ENCODE assay signal across 30 cellular contexts in the genomic region with DNA sequence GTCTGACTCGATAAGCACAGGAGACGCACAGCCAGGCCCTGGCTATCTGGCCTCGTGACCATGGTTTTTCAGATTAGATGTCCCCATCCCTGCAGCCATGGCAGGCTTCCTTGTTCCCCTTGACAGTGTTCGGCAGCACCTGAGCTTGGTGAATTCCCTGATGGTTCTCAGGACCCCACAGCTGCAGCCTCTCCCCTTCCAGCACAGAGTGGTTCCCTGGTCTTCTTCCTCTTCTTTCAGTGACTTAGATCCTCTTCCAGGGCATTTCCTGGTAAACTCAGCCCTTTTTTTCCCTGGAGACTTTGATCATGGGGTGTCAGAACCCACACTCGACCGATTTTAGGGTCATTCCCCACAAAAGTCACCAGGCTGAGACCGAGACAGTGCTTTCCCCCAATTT. TPM values are rescaled to one million over a fixed set of nuclear protein-coding genes. Genes with fewer than 3 reads are reported as not detected.
"Had no signal": no experiment of that assay in that cellular context is flagged by ENCODE, and none has a peak within 500 bp of the region (broad histone marks: within the 10 kb centered on the region; RNA-seq: fewer than 3 reads in every experiment).

No MANE protein-coding gene starts in this region.

- DNase-seq: cortex of kidney; dorsolateral prefrontal cortex; effector memory CD4-positive, alpha-beta T cell; islet precursor cell; left lung; lower lobe of right lung; natural killer cell; occipital lobe; spleen; stimulated activated CD4-positive, alpha-beta T cell treated with anti-CD3 and anti-CD28 coated beads, Interleukin-15, amount 100 ng/mL, for 24 hours; stimulated activated CD4-positive, alpha-beta T cell treated with anti-CD3 and anti-CD28 coated beads, Interleukin-1b, Interleukin-23, amount 100 ng/mL, for 48 hours; stimulated activated CD4-positive, alpha-beta T cell treated with anti-CD3 and anti-CD28 coated beads, Interleukin-4, amount 100 ng/mL, for 24 hours; stomach; substantia nigra; transverse colon had no signal

- H3K4me3 ChIP-seq: dorsolateral prefrontal cortex, left lung, lower lobe of right lung, prostate gland, spleen, stomach, thoracic aorta, transverse colon had no signal

- H3K4me1 ChIP-seq: left lung, lower lobe of right lung, parathyroid adenoma, prostate gland, spleen, stomach, transverse colon had no signal

- H3K36me3 ChIP-seq: left lung, lower lobe of right lung, prostate gland, spleen, stomach, thoracic aorta, transverse colon had no signal

- H3K9me3 ChIP-seq: left lung, lower lobe of right lung, prostate gland, spleen, stomach, thoracic aorta, transverse colon had no signal

- H3K9me3 Mint-ChIP-seq: memory B cell; mesothelial cell of epicardium; natural killer cell; stimulated activated memory B cell treated with anti-CD40 and anti-IgM and Interleukin-4, amounts not matched to agents 10 μg/mL and 1 μg/mL and 100 μg/mL, for 72 hours had no signal

- H3K4me3 Mint-ChIP-seq: memory B cell; mesothelial cell of epicardium; natural killer cell; stimulated activated memory B cell treated with anti-CD40 and anti-IgM and Interleukin-4, amounts not matched to agents 10 μg/mL and 1 μg/mL and 100 μg/mL, for 72 hours had no signal

- H3K4me1 Mint-ChIP-seq: memory B cell; mesothelial cell of epicardium; natural killer cell; stimulated activated memory B cell treated with anti-CD40 and anti-IgM and Interleukin-4, amounts not matched to agents 10 μg/mL and 1 μg/mL and 100 μg/mL, for 72 hours had no signal

- H3K27ac ChIP-seq: dorsolateral prefrontal cortex, left lung, lower lobe of right lung, parathyroid adenoma, prostate gland, spleen, stomach, thoracic aorta, transverse colon had no signal

- ATAC-seq: esophagus mucosa; left lung; lower lobe of right lung; natural killer cell; stimulated activated memory B cell treated with anti-CD40 and anti-IgM and Interleukin-4, amounts not matched to agents 10 μg/mL and 1 μg/mL and 100 μg/mL, for 72 hours had no signal

- H3K36me3 Mint-ChIP-seq: memory B cell; mesothelial cell of epicardium; natural killer cell; stimulated activated memory B cell treated with anti-CD40 and anti-IgM and Interleukin-4, amounts not matched to agents 10 μg/mL and 1 μg/mL and 100 μg/mL, for 72 hours had no signal

- H3K9ac ChIP-seq: parathyroid adenoma had no signal

- H2AFZ ChIP-seq: parathyroid adenoma had no signal

- H3K79me2 ChIP-seq: parathyroid adenoma had no signal

- H3K27me3 ChIP-seq: dorsolateral prefrontal cortex, transverse colon had no signal

- H3K27ac Mint-ChIP-seq: memory B cell; mesothelial cell of epicardium; natural killer cell; stimulated activated memory B cell treated with anti-CD40 and anti-IgM and Interleukin-4, amounts not matched to agents 10 μg/mL and 1 μg/mL and 100 μg/mL, for 72 hours had no signal

RNA-seq across cellular contexts. Expression of gene GLB1L3, which starts 14.5 kb away (rescaled TPM):
- total RNA-seq: esophagus mucosa, fibroblast of lung, glomerular endothelial cell, mesothelial cell of epicardium, mucosa of gallbladder, myocyte, renal cortical epithelial cell, sciatic nerve, skeletal muscle tissue, stomach, thoracic aorta, ureter had no signal

RNA-seq across cellular contexts. Expression of gene GLB1L2, which starts 41.1 kb away (rescaled TPM):
- total RNA-seq: myocyte had no signal
